Comparison of ENCODE assay signal across 11 cellular contexts in genomic region chr16:66881560-66881959, GRCh38. TPM values are rescaled to one million over a fixed set of nuclear protein-coding genes. Genes with fewer than 3 reads are reported as not detected.
DNase-seq lines count a peak whose midpoint lies in the region; ATAC-seq and TF ChIP-seq lines count a peak whose summit lies in the region.
"Had no signal": no experiment of that assay in that cellular context is flagged by ENCODE, and none has a peak within 500 bp of the region (broad histone marks: within the 10 kb centered on the region; RNA-seq: fewer than 3 reads in every experiment).

No MANE protein-coding gene starts in this region.

- peaks cover 21% of the 10 kb centered on the region for H3K79me2 ChIP-seq in OCI-LY3 (ENCODE audit: low read length)

- H2AFZ ChIP-seq in OCI-LY3 (ENCODE audit: low read depth, low read length): no peak overlapping the region

- H3K27me3 ChIP-seq in OCI-LY3 (ENCODE audit: low read depth, low read length) (no peaks in the 10 kb centered on the region), ovary (no peaks in the 10 kb centered on the region)

- no peaks in the 10 kb centered on the region for H3K27me3 Mint-ChIP-seq in Calu3 (ENCODE audit: unreplicated experiment)
- H3K27me3 Mint-ChIP-seq in effector memory CD8-positive, alpha-beta T cell: no peaks in the 10 kb centered on the region

- 46 to 53% (median 50%) methylated on average over 2 of the region's 2 CpGs for WGBS in ovary, 3 donors

- no TSS peak for BruUV-seq in Calu3 (replicated peaks; lab: Mats Ljungman, UMichigan)

- peaks cover 19% of the 10 kb centered on the region for H3K4me1 Mint-ChIP-seq in Calu3 (ENCODE audit: low read depth, unreplicated experiment)
- peaks cover 27 to 35% of the 10 kb centered on the region in 2 donors for H3K4me1 Mint-ChIP-seq in effector memory CD8-positive, alpha-beta T cell (ENCODE audit: low read depth in 2 of 2)

- TF ChIP-seq CTCF in Calu3 (IDR thresholded peaks at IDR 0.05; ENCODE audit: unreplicated experiment) (no peak), OCI-LY3 (IDR thresholded peaks at IDR 0.05; ENCODE audit: low read depth, low read length) (no peak), ovary (IDR thresholded peaks at IDR 0.05) (no peak), omental fat pad (IDR thresholded peaks at IDR 0.05) (no peak)

- peak overlapping the region; percentile 72 for H3K9ac ChIP-seq in OCI-LY3 (ENCODE audit: low read length)

- H3K36me3 ChIP-seq in OCI-LY3 (replicated peaks; ENCODE audit: low read depth, low read length) (peaks cover 23% of the 10 kb centered on the region), ovary (no peaks in the 10 kb centered on the region)

- H3K9me3 Mint-ChIP-seq in Calu3 (ENCODE audit: low read depth, unreplicated experiment): no peaks in the 10 kb centered on the region
- H3K9me3 Mint-ChIP-seq in effector memory CD8-positive, alpha-beta T cell: no peaks in the 10 kb centered on the region

- intact Hi-C loops in Calu3 (cut with micrococcal nuclease; ENCODE audit: unreplicated experiment) (no loop called here), ovary (cut with DNase I) (no loop called here), left cardiac atrium (cut with DNase I) (no loop called here)

- H3K27ac ChIP-seq in OCI-LY3 (ENCODE audit: low read length): no peak overlapping the region
- peak overlapping the region; percentile 46 to 77 for H3K27ac ChIP-seq in ovary

- peak overlapping the region; percentile 92 for H3K4me3 Mint-ChIP-seq in Calu3 (ENCODE audit: low read depth, unreplicated experiment)
- peak overlapping the region; percentile 87 to 99 for H3K4me3 Mint-ChIP-seq in effector memory CD8-positive, alpha-beta T cell

- no peak for TF ChIP-seq EP300 in ovary (IDR thresholded peaks at IDR 0.05)

- H3K27ac Mint-ChIP-seq in Calu3 (ENCODE audit: unreplicated experiment): no peak overlapping the region
- H3K27ac Mint-ChIP-seq in effector memory CD8-positive, alpha-beta T cell: peak overlapping the region; percentile 8 to 68

- peaks cover 35% of the 10 kb centered on the region for H3K36me3 Mint-ChIP-seq in Calu3 (ENCODE audit: insufficient read depth, unreplicated experiment)
- peaks cover 33% of the 10 kb centered on the region for H3K36me3 Mint-ChIP-seq in effector memory CD8-positive, alpha-beta T cell (ENCODE audit: insufficient read depth)

- H4K20me1 ChIP-seq in OCI-LY3 (ENCODE audit: insufficient read depth, low read length): 0 out of 2 replicates have a peak, but pooled peaks cover 7% of the 10 kb centered on the region

- TF ChIP-seq POLR2A in ovary (IDR thresholded peaks at IDR 0.05): no peak

- DNase-seq in Calu3 (no peak), ovary (no peak), SK-N-DZ (ENCODE audit: low spot score) (no peak), left cardiac atrium (no peak), omental fat pad (ENCODE audit: low spot score) (no peak)
- DNase-seq in effector memory CD8-positive, alpha-beta T cell: no peak
- DNase-seq: MV-4-11, T-helper 9 cell had no signal

- no peak for ATAC-seq in effector memory CD8-positive, alpha-beta T cell (replicated peaks)
- ATAC-seq in HG03378 (IDR thresholded peaks at IDR 0.05; ENCODE audit: unreplicated experiment) (no peak), left cardiac atrium (no peak), omental fat pad (ENCODE audit: low FRiP score) (no peak)

- H3K9me3 ChIP-seq in OCI-LY3 (ENCODE audit: insufficient read depth, low read length): no peaks in the 10 kb centered on the region
- no peaks in the 10 kb centered on the region for H3K9me3 ChIP-seq in ovary

- H3K4me2 ChIP-seq in OCI-LY3 (ENCODE audit: low read length): peak overlapping the region; percentile 81

- CTCF ChIA-PET in Calu3 (lab: Charles Lee): interaction anchor here (1.0 to 2.5 kb wide), 5 partner anchors 8 to 51 kb away, joined by 3 to 16 read pairs (median 7); partner anchors contain the start of gene NAE1

- peak overlapping the region; percentile 85 for H3K4me3 ChIP-seq in OCI-LY3 (ENCODE audit: low read length)
- peak overlapping the region; percentile 62 for H3K4me3 ChIP-seq in ovary

- peaks cover 18% of the 10 kb centered on the region for H3K4me1 ChIP-seq in OCI-LY3 (ENCODE audit: low read length)
- H3K4me1 ChIP-seq in ovary (ENCODE audit: insufficient read depth): peaks cover 3% of the 10 kb centered on the region

RNA-seq across cellular contexts. Expression of gene PDP2, which starts 1.2 kb away (rescaled TPM):
- total RNA-seq in Calu3 (2022): 25.0 and 27.2 TPM in 2 replicates
- total RNA-seq in ovary: 10 to 100 TPM in 5 of 7 donors, 1 to 10 TPM in 2; 3.9 to 23.3 (median 18.5) TPM
- polyA plus RNA-seq in ovary: 10 to 100 TPM in 1 of 2 donors, 1 to 10 TPM in 1; 9.4 to 27.9 TPM
- 10.1 and 12.2 TPM in 2 replicates for polyA plus RNA-seq in SK-N-DZ (2014; cell fraction: cytosol; rRNA removed)
- 3.4 and 12.6 TPM in 2 replicates for polyA plus RNA-seq in SK-N-DZ (2014; cell fraction: nucleus; rRNA removed)
- total RNA-seq in left cardiac atrium: 1 to 10 TPM; 6.8 to 8.1 TPM
- total RNA-seq in omental fat pad: 10 to 100 TPM; 17.9 to 48.2 (median 20.5) TPM

RNA-seq across cellular contexts. Expression of gene CDH16, which starts 37.1 kb away (rescaled TPM):
- not detected in 2 replicates for total RNA-seq in Calu3 (2022)
- total RNA-seq in ovary: 10 to 100 TPM in 1 of 7 donors, 1 to 10 TPM in 1, under 1 TPM in 3, not detected in 2; 0.12 to 19.2 (median 0.57) TPM
- polyA plus RNA-seq in ovary: not detected
- polyA plus RNA-seq in SK-N-DZ (2014; cell fraction: cytosol; rRNA removed): not detected in 2 replicates
- polyA plus RNA-seq in SK-N-DZ (2014; cell fraction: nucleus; rRNA removed): not detected in 2 replicates
- total RNA-seq in left cardiac atrium: under 1 TPM; 0.39 to 0.47 TPM
- not detected for total RNA-seq in omental fat pad
- total RNA-seq: pulmonary artery endothelial cell had no signal

RNA-seq across cellular contexts. Expression of gene CA7, which starts 37.3 kb away (rescaled TPM):
- total RNA-seq in Calu3 (2022) (not detected in 2 replicates), ovary (not detected), left cardiac atrium (not detected), omental fat pad (not detected)
- polyA plus RNA-seq in ovary: not detected
- polyA plus RNA-seq in SK-N-DZ (2014; cell fraction: cytosol; rRNA removed): not detected in 2 replicates
- polyA plus RNA-seq in SK-N-DZ (2014; cell fraction: nucleus; rRNA removed): not detected in 2 replicates
- total RNA-seq: pulmonary artery endothelial cell had no signal

RNA-seq across cellular contexts. Expression of gene RRAD, which starts 43.8 kb away (rescaled TPM):
- total RNA-seq in Calu3 (2022): 1.3 and 2.2 TPM in 2 replicates
- total RNA-seq in ovary: 10 to 100 TPM in 5 of 7 donors, 1 to 10 TPM in 2; 5.6 to 43.1 (median 12.1) TPM
- 10 to 100 TPM in 1 of 2 donors, 1 to 10 TPM in 1; 2.3 to 22.3 TPM for polyA plus RNA-seq in ovary
- 0.12 TPM in 1 of 2 replicates, not detected in the other for polyA plus RNA-seq in SK-N-DZ (2014; cell fraction: cytosol; rRNA removed)
- 0.26 TPM in 1 of 2 replicates, not detected in the other for polyA plus RNA-seq in SK-N-DZ (2014; cell fraction: nucleus; rRNA removed)
- total RNA-seq in left cardiac atrium: 100 to 1,000 TPM in 1 of 2 donors, 10 to 100 TPM in 1; 58.3 to 325 TPM
- 10 to 100 TPM in 3 of 4 donors, 1 to 10 TPM in 1; 3.8 to 21.0 (median 11.9) TPM for total RNA-seq in omental fat pad

RNA-seq across cellular contexts. Expression of gene NAE1, which starts 50.8 kb away (rescaled TPM):
- total RNA-seq in Calu3 (2022) (79.4 and 84.5 TPM in 2 replicates), ovary (10 to 100 TPM; 38.3 to 63.7 (median 54.0) TPM), left cardiac atrium (10 to 100 TPM; 32.6 to 35.4 TPM), omental fat pad (10 to 100 TPM; 29.7 to 36.4 (median 35.3) TPM)
- polyA plus RNA-seq in ovary: 10 to 100 TPM; 41.8 to 44.4 TPM
- 197 and 200 TPM in 2 replicates for polyA plus RNA-seq in SK-N-DZ (2014; cell fraction: cytosol; rRNA removed)
- 322 and 353 TPM in 2 replicates for polyA plus RNA-seq in SK-N-DZ (2014; cell fraction: nucleus; rRNA removed)
